1 cellular context compared by ENCODE assay signal in the genomic region with DNA sequence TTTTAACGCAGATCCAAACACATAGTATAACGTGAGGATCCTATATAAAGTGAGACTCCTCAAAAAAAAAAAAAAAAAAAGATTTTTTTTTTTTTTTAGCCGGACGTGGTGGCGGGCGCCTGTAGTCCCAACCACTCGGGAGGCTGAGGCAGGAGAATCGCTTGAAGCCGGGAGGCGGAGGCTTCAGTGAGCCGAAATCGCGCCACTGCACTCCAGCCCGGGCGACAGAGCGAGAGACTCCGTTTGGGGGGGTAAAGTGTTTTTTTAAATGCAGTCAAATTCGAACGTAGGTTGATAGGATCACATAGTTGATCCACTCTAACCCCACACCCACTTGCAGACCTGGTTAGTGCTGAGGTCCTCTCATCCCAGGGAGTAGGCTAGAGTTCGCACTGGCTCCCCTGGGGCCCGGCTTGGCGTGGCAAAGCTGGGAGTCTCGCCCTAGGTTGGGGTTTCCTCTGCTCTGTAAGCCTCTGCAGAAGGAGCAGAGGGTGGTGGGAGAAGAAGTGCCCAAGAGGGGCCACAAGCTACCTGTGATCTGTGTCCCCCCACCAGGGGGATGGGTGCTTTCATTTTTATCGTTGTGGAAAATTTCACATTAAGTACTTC.
TF ChIP-seq lines count a peak whose summit lies in the region.

No MANE protein-coding gene starts in this region.

TF ChIP-seq in GM23338, 12 proteins besides CTCF, POLR2A, EP300 and RAD21 (continued from another document):
- TF ChIP-seq, protein P1, sequence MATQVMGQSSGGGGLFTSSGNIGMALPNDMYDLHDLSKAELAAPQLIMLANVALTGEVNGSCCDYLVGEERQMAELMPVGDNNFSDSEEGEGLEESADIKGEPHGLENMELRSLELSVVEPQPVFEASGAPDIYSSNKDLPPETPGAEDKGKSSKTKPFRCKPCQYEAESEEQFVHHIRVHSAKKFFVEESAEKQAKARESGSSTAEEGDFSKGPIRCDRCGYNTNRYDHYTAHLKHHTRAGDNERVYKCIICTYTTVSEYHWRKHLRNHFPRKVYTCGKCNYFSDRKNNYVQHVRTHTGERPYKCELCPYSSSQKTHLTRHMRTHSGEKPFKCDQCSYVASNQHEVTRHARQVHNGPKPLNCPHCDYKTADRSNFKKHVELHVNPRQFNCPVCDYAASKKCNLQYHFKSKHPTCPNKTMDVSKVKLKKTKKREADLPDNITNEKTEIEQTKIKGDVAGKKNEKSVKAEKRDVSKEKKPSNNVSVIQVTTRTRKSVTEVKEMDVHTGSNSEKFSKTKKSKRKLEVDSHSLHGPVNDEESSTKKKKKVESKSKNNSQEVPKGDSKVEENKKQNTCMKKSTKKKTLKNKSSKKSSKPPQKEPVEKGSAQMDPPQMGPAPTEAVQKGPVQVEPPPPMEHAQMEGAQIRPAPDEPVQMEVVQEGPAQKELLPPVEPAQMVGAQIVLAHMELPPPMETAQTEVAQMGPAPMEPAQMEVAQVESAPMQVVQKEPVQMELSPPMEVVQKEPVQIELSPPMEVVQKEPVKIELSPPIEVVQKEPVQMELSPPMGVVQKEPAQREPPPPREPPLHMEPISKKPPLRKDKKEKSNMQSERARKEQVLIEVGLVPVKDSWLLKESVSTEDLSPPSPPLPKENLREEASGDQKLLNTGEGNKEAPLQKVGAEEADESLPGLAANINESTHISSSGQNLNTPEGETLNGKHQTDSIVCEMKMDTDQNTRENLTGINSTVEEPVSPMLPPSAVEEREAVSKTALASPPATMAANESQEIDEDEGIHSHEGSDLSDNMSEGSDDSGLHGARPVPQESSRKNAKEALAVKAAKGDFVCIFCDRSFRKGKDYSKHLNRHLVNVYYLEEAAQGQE (IDR thresholded peaks at IDR 0.05; ENCODE audit: unreplicated experiment): no peak
- TF ChIP-seq EZH2 (IDR thresholded peaks at IDR 0.05; ENCODE audit: low read depth, unreplicated experiment): no peak
- TF ChIP-seq EZH2phosphoT487 (IDR thresholded peaks at IDR 0.05; ENCODE audit: unreplicated experiment): no peak
- TF ChIP-seq, protein P2, sequence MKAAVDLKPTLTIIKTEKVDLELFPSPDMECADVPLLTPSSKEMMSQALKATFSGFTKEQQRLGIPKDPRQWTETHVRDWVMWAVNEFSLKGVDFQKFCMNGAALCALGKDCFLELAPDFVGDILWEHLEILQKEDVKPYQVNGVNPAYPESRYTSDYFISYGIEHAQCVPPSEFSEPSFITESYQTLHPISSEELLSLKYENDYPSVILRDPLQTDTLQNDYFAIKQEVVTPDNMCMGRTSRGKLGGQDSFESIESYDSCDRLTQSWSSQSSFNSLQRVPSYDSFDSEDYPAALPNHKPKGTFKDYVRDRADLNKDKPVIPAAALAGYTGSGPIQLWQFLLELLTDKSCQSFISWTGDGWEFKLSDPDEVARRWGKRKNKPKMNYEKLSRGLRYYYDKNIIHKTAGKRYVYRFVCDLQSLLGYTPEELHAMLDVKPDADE (IDR thresholded peaks at IDR 0.05): no peak
- no peak for TF ChIP-seq ZNF331 (CRISPR knock-in tag; IDR thresholded peaks at IDR 0.05; ENCODE audit: low read depth)
- no peak for TF ChIP-seq NANOG (IDR thresholded peaks at IDR 0.05; ENCODE audit: borderline replicate concordance)
- TF ChIP-seq POLR2AphosphoS5 (IDR thresholded peaks at IDR 0.05; ENCODE audit: low read depth): no peak
- TF ChIP-seq JUNB (IDR thresholded peaks at IDR 0.05; ENCODE audit: unreplicated experiment): no peak
